ENCODE assay signal across 35 cellular contexts in the genomic region with DNA sequence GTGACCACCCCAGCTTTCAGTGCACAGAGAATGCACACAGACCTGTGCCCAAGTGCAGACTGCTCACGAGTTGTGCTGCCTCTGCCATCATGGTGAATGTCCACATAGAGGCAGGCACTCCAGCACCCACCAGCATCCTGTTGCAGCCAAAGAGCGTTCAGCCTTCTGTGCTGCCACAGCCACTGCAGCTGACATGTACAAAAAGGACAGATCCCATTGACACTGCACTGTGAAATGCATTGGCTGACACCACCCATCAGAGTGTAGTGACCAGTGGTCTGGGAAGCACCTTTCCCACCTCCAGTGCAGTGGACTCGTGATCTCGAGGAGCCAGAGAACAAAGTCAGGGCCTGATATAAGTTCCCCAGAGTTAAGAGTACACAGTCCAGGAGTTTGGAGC.
"Had no signal": no experiment of that assay in that cellular context is flagged by ENCODE, and none has a peak within 500 bp of the region (broad histone marks: within the 10 kb centered on the region; RNA-seq: fewer than 3 reads in every experiment).

No MANE protein-coding gene starts in this region.

- H3K4me2 ChIP-seq: KMS-11 had no signal

- H3K27me3 ChIP-seq: MG63 had no signal

- H3K27ac ChIP-seq: KMS-11 had no signal

- DNase-seq: Karpas-422, Kasumi-1, KBM-7, KG1, MG63, MM.1S, MV-4-11, NCI-H1048, NCI-H1092, NCI-H1092 treated with DMSO at 0.1 percent for 48 hours, NCI-H1105, NCI-H1105 treated with DMSO at 0.1 percent for 48 hours, NCI-H1417, NCI-H1417 treated with DMSO at 0.1 percent for 48 hours, NCI-H1436, NCI-H1436 treated with DMSO at 0.1 percent for 48 hours, NCI-H146, NCI-H1694, NCI-H1694 treated with DMSO at 0.1 percent for 48 hours, NCI-H187 treated with DMSO at 0.1 percent for 48 hours, NCI-H1930, NCI-H2029, NCI-H2029 treated with DMSO at 0.1 percent for 48 hours, NCI-H2081, NCI-H2081 treated with DMSO at 0.1 percent for 48 hours, NCI-H2107, NCI-H2171, NCI-H2171 treated with DMSO at 0.1 percent for 48 hours, NCI-H2227 treated with DMSO at 0.1 percent for 48 hours, NCI-H226, NCI-H345, NCI-H446, NCI-H446 treated with DMSO at 0.1 percent for 48 hours, NCI-H510A had no signal

- H3K9ac ChIP-seq: KMS-11 had no signal

- H3K4me3 ChIP-seq: MG63 had no signal

- H3K36me3 ChIP-seq: MG63 had no signal
